8 cellular contexts compared by ENCODE assay signal in genomic region chr2:233165895-233166661, GRCh38.
DNase-seq lines count a peak whose midpoint lies in the region; ATAC-seq and TF ChIP-seq lines count a peak whose summit lies in the region.

No MANE protein-coding gene starts in this region.

- peak overlapping the region; percentile 48 for H3K27ac ChIP-seq in CD4-positive, CD25-positive, alpha-beta regulatory T cell (ENCODE audit: insufficient read depth, low read length, poor library complexity, severe bottlenecking)

- H3K4me1 Mint-ChIP-seq in CD4-positive, CD25-positive, alpha-beta regulatory T cell: peaks cover 0 to 7% (median 0%) of the 10 kb centered on the region in 4 donors

- H3K36me3 ChIP-seq in CD4-positive, CD25-positive, alpha-beta regulatory T cell (ENCODE audit: control insufficient read depth, insufficient read depth, low read length): peaks cover 93% of the 10 kb centered on the region

- H3K27me3 ChIP-seq in CD4-positive, CD25-positive, alpha-beta regulatory T cell (ENCODE audit: control insufficient read depth, insufficient read depth, low read length): no peaks in the 10 kb centered on the region

- peak overlapping the region in 1 of 3 donors; percentile 27 for H3K27ac Mint-ChIP-seq in CD4-positive, CD25-positive, alpha-beta regulatory T cell

- no peaks in the 10 kb centered on the region for H3K9me3 ChIP-seq in CD4-positive, CD25-positive, alpha-beta regulatory T cell (ENCODE audit: control insufficient read depth in 2 of 2, low read length in 2 of 2)

- no peaks in the 10 kb centered on the region for H3K27me3 Mint-ChIP-seq in CD4-positive, CD25-positive, alpha-beta regulatory T cell

- DNase-seq in CD4-positive, CD25-positive, alpha-beta regulatory T cell: peak in 1 of 3 donors; percentile 69
- peak; percentile 100 for DNase-seq in NB4 (ENCODE audit: low read depth)
- DNase-seq in brain pericyte (ENCODE audit: low read depth, low spot score): peak; percentile 27
- peak; percentile 23 to 69 for DNase-seq in lung microvascular endothelial cell (ENCODE audit: low read depth in 2 of 2)
- no peak for DNase-seq in ACHN
- no peak for DNase-seq in GM13977 (ENCODE audit: low spot score)
- no peak for DNase-seq in middle frontal gyrus (ENCODE audit: extremely low spot score, low spot score)

- peak; percentile 32 to 42 for ATAC-seq in CD4-positive, CD25-positive, alpha-beta regulatory T cell (ENCODE audit: low read depth in 2 of 2)
- ATAC-seq in HG02885 (IDR thresholded peaks at IDR 0.05; ENCODE audit: poor library complexity, unreplicated experiment): no peak

- no peak overlapping the region for H3K4me3 Mint-ChIP-seq in CD4-positive, CD25-positive, alpha-beta regulatory T cell

- TF ChIP-seq CTCF in NB4 (IDR thresholded peaks at IDR 0.05; ENCODE audit: low read depth, low read length) (no peak), GM13977 (IDR thresholded peaks at IDR 0.05; ENCODE audit: extremely low read depth, insufficient read depth, missing control alignments) (no peak)

- H3K36me3 Mint-ChIP-seq in CD4-positive, CD25-positive, alpha-beta regulatory T cell: peaks cover 21% of the 10 kb centered on the region

- no peak overlapping the region for H3K4me3 ChIP-seq in CD4-positive, CD25-positive, alpha-beta regulatory T cell (ENCODE audit: low read depth, low read length)
- H3K4me3 ChIP-seq in NB4 (ENCODE audit: low read depth, low read length): peak overlapping the region; percentile 22

- H3K9me3 Mint-ChIP-seq in CD4-positive, CD25-positive, alpha-beta regulatory T cell: no peaks in the 10 kb centered on the region

- peaks cover 4% of the 10 kb centered on the region for H3K4me1 ChIP-seq in CD4-positive, CD25-positive, alpha-beta regulatory T cell (ENCODE audit: control insufficient read depth, insufficient read depth, low read length, poor library complexity, severe bottlenecking)

- in situ Hi-C loops in ACHN (cut with HindIII; ENCODE audit: low pct_ligation_motif_present, low pct_unique_long_range_greater_than_20kb, low sequenced_read_pairs) (no loop called here), GM13977 (cut with MboI; ENCODE audit: low pct_unique_long_range_greater_than_20kb, low sequenced_read_pairs, unreplicated experiment) (no loop called here)

- no peak for TF ChIP-seq POLR2A in NB4 (IDR thresholded peaks at IDR 0.05; ENCODE audit: extremely low read depth, insufficient read length)

Comparison
In these comparisons a context has a peak if more than half of its experiments do, and no peak if none do; other contexts are left out.
1. DNase-seq: peak in NB4 (single experiment), brain pericyte (single experiment) and lung microvascular endothelial cell (2 of 2); none in ACHN (single experiment), GM13977 (single experiment) and middle frontal gyrus (single experiment).